12 cellular contexts compared by ENCODE assay signal in the genomic region with DNA sequence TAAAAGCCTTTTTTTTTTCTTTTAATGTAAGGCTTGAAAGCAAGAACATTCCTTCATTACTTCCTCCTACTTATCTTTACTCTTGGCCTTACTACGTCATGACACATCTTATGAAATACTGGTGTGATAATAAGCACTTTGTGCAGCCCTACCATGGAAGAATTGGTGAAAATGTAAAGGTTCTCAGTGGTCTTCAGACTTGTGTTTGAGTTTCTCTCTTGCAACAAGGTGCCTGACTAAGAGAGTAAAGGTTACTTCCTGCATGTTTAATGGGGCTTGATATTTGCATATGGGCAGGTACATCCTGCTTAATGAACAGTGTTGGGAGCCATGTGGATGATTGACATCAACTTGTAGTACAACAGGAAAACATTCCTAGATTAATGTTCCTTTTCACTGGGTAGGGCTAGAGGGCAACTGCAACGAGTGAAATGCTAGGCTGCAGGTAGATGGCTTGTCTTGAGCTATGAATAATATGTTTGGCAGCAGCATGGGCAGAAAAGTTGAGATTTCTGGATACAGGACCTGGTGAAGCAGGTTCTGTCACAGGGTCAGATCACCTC.
DNase-seq lines count a peak whose midpoint lies in the region; ATAC-seq and TF ChIP-seq lines count a peak whose summit lies in the region.
"Had no signal": no experiment of that assay in that cellular context is flagged by ENCODE, and none has a peak within 500 bp of the region (broad histone marks: within the 10 kb centered on the region; RNA-seq: fewer than 3 reads in every experiment).

No MANE protein-coding gene starts in this region.

- POLR2A ChIA-PET in RWPE1 (lab: Yijun Ruan, JAX; ENCODE audit: low non-redundant PET) = no interaction called here

- peaks cover 79% of the 10 kb centered on the region for H3K4me1 Mint-ChIP-seq in activated naive CD4-positive, alpha-beta T cell treated with anti-CD3 and anti-CD28 coated beads, Interleukin-2, amount 50 U/mL, for 24 hours
- H3K4me1 Mint-ChIP-seq in type B pancreatic cell (ENCODE audit: unreplicated experiment) = peaks cover 30% of the 10 kb centered on the region
- H3K4me1 Mint-ChIP-seq: activated B cell treated with CpG ODN at 0.5 μM for 24 hours had no signal

- DNase-seq in activated naive CD4-positive, alpha-beta T cell (lab: John Stamatoyannopoulos, UW) = no peak
- DNase-seq in RWPE1 (ENCODE audit: low spot score) (peak; percentile 16), foreskin keratinocyte (peak; percentile 24 to 33), type B pancreatic cell (ENCODE audit: extremely low spot score, unreplicated experiment) (no peak), HCEC 1CT (no peak), HUDEP-2 (lab: John Stamatoyannopoulos, UW; ENCODE audit: unreplicated experiment in 76 of 76) (no peak)
- DNase-seq: activated B cell treated with CpG ODN at 0.5 μM for 24 hours; effector CD4-positive, alpha-beta T cell; NCI-H1694 had no signal

- H3K4me1 ChIP-seq in foreskin keratinocyte = no peaks in the 10 kb centered on the region

- no peaks in the 10 kb centered on the region for H3K27me3 ChIP-seq in foreskin keratinocyte

- H3K27ac ChIP-seq in RWPE1 (no peak overlapping the region), foreskin keratinocyte (no peak overlapping the region)
- H3K27ac ChIP-seq: HL-60 had no signal

- peak overlapping the region; percentile 56 for H3K27ac Mint-ChIP-seq in activated naive CD4-positive, alpha-beta T cell treated with anti-CD3 and anti-CD28 coated beads, Interleukin-2, amount 50 U/mL, for 24 hours
- peak overlapping the region; percentile 75 for H3K27ac Mint-ChIP-seq in type B pancreatic cell
- H3K27ac Mint-ChIP-seq: activated B cell treated with CpG ODN at 0.5 μM for 24 hours had no signal

- H3K9me3 Mint-ChIP-seq in activated naive CD4-positive, alpha-beta T cell treated with anti-CD3 and anti-CD28 coated beads, Interleukin-2, amount 50 U/mL, for 24 hours = peaks cover 7% of the 10 kb centered on the region
- H3K9me3 Mint-ChIP-seq in type B pancreatic cell = peaks cover 7% of the 10 kb centered on the region
- H3K9me3 Mint-ChIP-seq: activated B cell treated with CpG ODN at 0.5 μM for 24 hours had no signal

- peaks cover 28% of the 10 kb centered on the region for H3K36me3 Mint-ChIP-seq in activated naive CD4-positive, alpha-beta T cell treated with anti-CD3 and anti-CD28 coated beads, Interleukin-2, amount 50 U/mL, for 24 hours
- H3K36me3 Mint-ChIP-seq in type B pancreatic cell = peaks cover 10% of the 10 kb centered on the region

- CTCF ChIA-PET in RWPE1 (lab: Yijun Ruan, JAX) = no interaction called here

- H3K4me3 Mint-ChIP-seq in activated naive CD4-positive, alpha-beta T cell treated with anti-CD3 and anti-CD28 coated beads, Interleukin-2, amount 50 U/mL, for 24 hours = peak overlapping the region; percentile 46
- peak overlapping the region; percentile 54 for H3K4me3 Mint-ChIP-seq in type B pancreatic cell
- H3K4me3 Mint-ChIP-seq: activated B cell treated with CpG ODN at 0.5 μM for 24 hours had no signal

- ATAC-seq in foreskin keratinocyte = peak; percentile 57
- ATAC-seq in GM18861 (IDR thresholded peaks at IDR 0.05; ENCODE audit: unreplicated experiment) = no peak

- TF ChIP-seq CTCF in RWPE1 (conservative IDR thresholded peaks at IDR 0.05; ENCODE audit: low read depth) = no peak
- no peak for TF ChIP-seq CTCF in foreskin keratinocyte (conservative IDR thresholded peaks at IDR 0.05)
- TF ChIP-seq CTCF in type B pancreatic cell (conservative IDR thresholded peaks at IDR 0.05) = no peak

- H3K27me3 Mint-ChIP-seq in activated naive CD4-positive, alpha-beta T cell treated with anti-CD3 and anti-CD28 coated beads, Interleukin-2, amount 50 U/mL, for 24 hours = no peaks in the 10 kb centered on the region
- H3K27me3 Mint-ChIP-seq in type B pancreatic cell = peaks cover 15% of the 10 kb centered on the region

Comparison
In these comparisons a context has a peak if more than half of its experiments do, and no peak if none do; other contexts are left out.
1. DNase-seq: peak in RWPE1 (single experiment) and foreskin keratinocyte (2 of 2); none in activated naive CD4-positive, alpha-beta T cell (0 of 4), type B pancreatic cell (single experiment), HCEC 1CT (single experiment) and HUDEP-2 (0 of 76).